In genomic region chr21:41098076-41098475, GRCh38 we compare ENCODE assay signal across 25 cellular contexts.
"Had no signal": no experiment of that assay in that cellular context is flagged by ENCODE, and none has a peak within 500 bp of the region (broad histone marks: within the 10 kb centered on the region; RNA-seq: fewer than 3 reads in every experiment).

No MANE protein-coding gene starts in this region.

- DNase-seq: activated effector memory CD4-positive, alpha-beta T cell treated with anti-CD3 and anti-CD28 coated beads, Interleukin-2, amount 50 U/mL, for 16 hours; activated effector memory CD4-positive, alpha-beta T cell treated with Interleukin-2 at 50 U/mL for 16 hours; activated gamma-delta T cell; activated gamma-delta T cell treated with Interleukin-2 at 50 U/mL for 16 hours; activated naive CD4-positive, alpha-beta T cell; activated naive CD4-positive, alpha-beta T cell treated with anti-CD3 and anti-CD28 coated beads for 36 hours; activated naive CD4-positive, alpha-beta T cell treated with anti-CD3 and anti-CD28 coated beads, Interleukin-2, amount 10 ng/mL, durations not matched to agents 7 days and 5 days; activated naive CD4-positive, alpha-beta T cell treated with anti-CD3 and anti-CD28 coated beads, Interleukin-2, amount 50 U/mL, for 16 hours; activated naive CD4-positive, alpha-beta T cell treated with Interleukin-2 at 50 U/mL for 16 hours; activated naive CD8-positive, alpha-beta T cell treated with anti-CD3 and anti-CD28 coated beads for 36 hours; activated naive CD8-positive, alpha-beta T cell treated with anti-CD3 and anti-CD28 coated beads, Interleukin-2, amount 10 ng/mL, durations not matched to agents 7 days and 5 days; activated naive CD8-positive, alpha-beta T cell treated with anti-CD3 and anti-CD28 coated beads, Interleukin-2, amount 50 U/mL, for 24 hours; activated T-cell treated with anti-CD3 and anti-CD28 coated beads, Interleukin-2, amount 50 U/mL, for 4 hours; activated T-cell treated with anti-CD3 and anti-CD28 coated beads, Interleukin-2, amount 50 U/mL, for 48 hours; activated T-cell treated with anti-CD3 and anti-CD28 coated beads, Interleukin-2, amount 50 U/mL, for 72 hours; adrenal gland; amniotic stem cell; amygdala; anterior cingulate cortex; aorta; body of pancreas; brain microvascular endothelial cell; caudate nucleus; central memory CD4-positive, alpha-beta T cell; cerebellar nuclear complex had no signal
